11 cellular contexts compared by ENCODE assay signal in genomic region chr6:20661721-20662120, GRCh38.
DNase-seq lines count a peak whose midpoint lies in the region; ATAC-seq, FAIRE-seq and TF ChIP-seq lines count a peak whose summit lies in the region.
"Had no signal": no experiment of that assay in that cellular context is flagged by ENCODE, and none has a peak within 500 bp of the region (broad histone marks: within the 10 kb centered on the region; RNA-seq: fewer than 3 reads in every experiment).

No MANE protein-coding gene starts in this region.

- no peak for TF ChIP-seq CTCF in 22Rv1 (IDR thresholded peaks at IDR 0.05)
- no peak for TF ChIP-seq CTCF in RWPE1 (conservative IDR thresholded peaks at IDR 0.05; ENCODE audit: low read depth)
- no peak for TF ChIP-seq CTCF in spleen (IDR thresholded peaks at IDR 0.05 in 8 of 11, conservative IDR thresholded peaks at IDR 0.05 in 3 of 11)

- peaks cover 11 to 34% (median 17%) of the 10 kb centered on the region in 4 donors for H3K4me1 Mint-ChIP-seq in CD4-positive, alpha-beta memory T cell

- no peaks in the 10 kb centered on the region for H3K9me3 ChIP-seq in spleen
- H3K9me3 ChIP-seq in CD4-positive, alpha-beta memory T cell (ENCODE audit: control insufficient read depth in 1 of 2, low read length in 2 of 2), result no peaks in the 10 kb centered on the region

- H3K27me3 ChIP-seq in spleen (replicated peaks in 1 of 7), result no peaks in the 10 kb centered on the region
- H3K27me3 ChIP-seq in CD4-positive, alpha-beta memory T cell (ENCODE audit: insufficient read depth, low read length), result no peaks in the 10 kb centered on the region

- DNase-seq in NCI-H1048 (lab: John Stamatoyannopoulos, UW) (peak; percentile 95), RWPE1 (ENCODE audit: low spot score) (peak; percentile 64), foreskin melanocyte (peak; percentile 77), spleen (no peak), frontal cortex (ENCODE audit: low spot score in 2 of 2) (no peak)
- DNase-seq in CD4-positive, alpha-beta memory T cell, result no peak
- DNase-seq: activated CD8-positive, alpha-beta T cell treated with anti-CD3 and anti-CD28 coated beads for 36 hours; GF-D8 had no signal

- no peak overlapping the region for H3K4me3 ChIP-seq in spleen
- no peak overlapping the region for H3K4me3 ChIP-seq in CD4-positive, alpha-beta memory T cell (ENCODE audit: low read length in 2 of 2)

- H3K4me1 ChIP-seq in spleen, result peaks cover 0 to 4% (median 0%) of the 10 kb centered on the region in 6 donors
- H3K4me1 ChIP-seq in CD4-positive, alpha-beta memory T cell (ENCODE audit: insufficient read depth, low read length), result no peaks in the 10 kb centered on the region

- no peak for ATAC-seq in HG03095 (IDR thresholded peaks at IDR 0.05; ENCODE audit: unreplicated experiment)
- ATAC-seq: activated CD8-positive, alpha-beta T cell treated with anti-CD3 and anti-CD28 coated beads for 36 hours had no signal

- no peak overlapping the region for H3K4me3 Mint-ChIP-seq in CD4-positive, alpha-beta memory T cell
- H3K4me3 Mint-ChIP-seq: activated CD8-positive, alpha-beta T cell treated with anti-CD3 and anti-CD28 coated beads for 36 hours; memory B cell had no signal

- POLR2A ChIA-PET in RWPE1 (lab: Yijun Ruan, JAX; ENCODE audit: low non-redundant PET), result no interaction called here
- POLR2A ChIA-PET in CD4-positive, alpha-beta memory T cell (lab: Charles Lee; ENCODE audit: partially characterized antibody), result no interaction called here

- CTCF ChIA-PET in RWPE1 (lab: Yijun Ruan, JAX), result no interaction called here
- CTCF ChIA-PET in CD4-positive, alpha-beta memory T cell (lab: Charles Lee; ENCODE audit: partially characterized antibody), result no interaction called here

- no peak for FAIRE-seq in frontal cortex (lab: Jason Lieb, UNC)

- no peaks in the 10 kb centered on the region for H3K9me3 Mint-ChIP-seq in CD4-positive, alpha-beta memory T cell
- H3K9me3 Mint-ChIP-seq: activated CD8-positive, alpha-beta T cell treated with anti-CD3 and anti-CD28 coated beads for 36 hours; memory B cell had no signal

- H3K27ac Mint-ChIP-seq in CD4-positive, alpha-beta memory T cell, result no peak overlapping the region
- H3K27ac Mint-ChIP-seq: activated CD8-positive, alpha-beta T cell treated with anti-CD3 and anti-CD28 coated beads for 36 hours; memory B cell had no signal

- peak overlapping the region; percentile 27 for H3K27ac ChIP-seq in 22Rv1
- no peak overlapping the region for H3K27ac ChIP-seq in RWPE1
- H3K27ac ChIP-seq in spleen, result no peak overlapping the region
- H3K27ac ChIP-seq in CD4-positive, alpha-beta memory T cell (ENCODE audit: low read depth, low read length), result no peak overlapping the region

- peaks cover 3 to 24% of the 10 kb centered on the region in 2 donors for H3K36me3 Mint-ChIP-seq in CD4-positive, alpha-beta memory T cell

- no peak for TF ChIP-seq POLR2A in spleen (IDR thresholded peaks at IDR 0.05)

- intact Hi-C loops in spleen (cut with DNase I; ENCODE audit: low total_unique reads), result no loop called here
- intact Hi-C loops in CD4-positive, alpha-beta memory T cell (cut with micrococcal nuclease), result no loop called here

- no peaks in the 10 kb centered on the region for H3K27me3 Mint-ChIP-seq in CD4-positive, alpha-beta memory T cell
- H3K27me3 Mint-ChIP-seq: activated CD8-positive, alpha-beta T cell treated with anti-CD3 and anti-CD28 coated beads for 36 hours; memory B cell had no signal

- no peaks in the 10 kb centered on the region for H3K36me3 ChIP-seq in spleen
- H3K36me3 ChIP-seq in CD4-positive, alpha-beta memory T cell (ENCODE audit: insufficient read depth, low read length), result no peaks in the 10 kb centered on the region

Comparison
In these comparisons a context has a peak if more than half of its experiments do, and no peak if none do; other contexts are left out.
1. DNase-seq: peak in NCI-H1048 (single experiment), RWPE1 (single experiment) and foreskin melanocyte (single experiment); none in spleen (single experiment), CD4-positive, alpha-beta memory T cell (0 of 5) and frontal cortex (0 of 2).